In genomic region chrX:46758163-46758955, GRCh38 we compare ENCODE assay signal across 1 cellular context.
A peak's percentile ranks its signal among the peaks of the same experiment; 100 is the strongest.
TF ChIP-seq lines count a peak whose summit lies in the region.

No MANE protein-coding gene starts in this region.

TF ChIP-seq in HEK293, 187 proteins besides CTCF, POLR2A, EP300 and RAD21 (continued from another document):
- TF ChIP-seq ZNF280C (tag by site-specific recombination; IDR thresholded peaks at IDR 0.05) (no peak), ZFHX2 (tag by site-specific recombination; conservative IDR thresholded peaks at IDR 0.05) (0 out of 2 replicates have a peak, but pooled peaks have one; percentile 17), GFI1B (tag by site-specific recombination; IDR thresholded peaks at IDR 0.05) (no peak), ZNF530 (tag by site-specific recombination; IDR thresholded peaks at IDR 0.05; ENCODE audit: low read depth) (no peak), ZBTB7A (tag by site-specific recombination; IDR thresholded peaks at IDR 0.05; ENCODE audit: low read depth) (no peak; the same call in 1 of the 2 replicates), ZNF221 (tag by site-specific recombination; IDR thresholded peaks at IDR 0.05; ENCODE audit: borderline replicate concordance) (no peak), EGR2 (tag by site-specific recombination; IDR thresholded peaks at IDR 0.05; ENCODE audit: low read depth) (0 out of 2 replicates have a peak, but pooled peaks have one; percentile 10), KLF16 (tag by site-specific recombination; IDR thresholded peaks at IDR 0.05) (0 out of 2 replicates have a peak, but pooled peaks have one; percentile 15)
- TF ChIP-seq, protein P1, sequence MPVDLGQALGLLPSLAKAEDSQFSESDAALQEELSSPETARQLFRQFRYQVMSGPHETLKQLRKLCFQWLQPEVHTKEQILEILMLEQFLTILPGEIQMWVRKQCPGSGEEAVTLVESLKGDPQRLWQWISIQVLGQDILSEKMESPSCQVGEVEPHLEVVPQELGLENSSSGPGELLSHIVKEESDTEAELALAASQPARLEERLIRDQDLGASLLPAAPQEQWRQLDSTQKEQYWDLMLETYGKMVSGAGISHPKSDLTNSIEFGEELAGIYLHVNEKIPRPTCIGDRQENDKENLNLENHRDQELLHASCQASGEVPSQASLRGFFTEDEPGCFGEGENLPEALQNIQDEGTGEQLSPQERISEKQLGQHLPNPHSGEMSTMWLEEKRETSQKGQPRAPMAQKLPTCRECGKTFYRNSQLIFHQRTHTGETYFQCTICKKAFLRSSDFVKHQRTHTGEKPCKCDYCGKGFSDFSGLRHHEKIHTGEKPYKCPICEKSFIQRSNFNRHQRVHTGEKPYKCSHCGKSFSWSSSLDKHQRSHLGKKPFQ (tag by site-specific recombination; IDR thresholded peaks at IDR 0.05) = no peak
- TF ChIP-seq, protein P2, sequence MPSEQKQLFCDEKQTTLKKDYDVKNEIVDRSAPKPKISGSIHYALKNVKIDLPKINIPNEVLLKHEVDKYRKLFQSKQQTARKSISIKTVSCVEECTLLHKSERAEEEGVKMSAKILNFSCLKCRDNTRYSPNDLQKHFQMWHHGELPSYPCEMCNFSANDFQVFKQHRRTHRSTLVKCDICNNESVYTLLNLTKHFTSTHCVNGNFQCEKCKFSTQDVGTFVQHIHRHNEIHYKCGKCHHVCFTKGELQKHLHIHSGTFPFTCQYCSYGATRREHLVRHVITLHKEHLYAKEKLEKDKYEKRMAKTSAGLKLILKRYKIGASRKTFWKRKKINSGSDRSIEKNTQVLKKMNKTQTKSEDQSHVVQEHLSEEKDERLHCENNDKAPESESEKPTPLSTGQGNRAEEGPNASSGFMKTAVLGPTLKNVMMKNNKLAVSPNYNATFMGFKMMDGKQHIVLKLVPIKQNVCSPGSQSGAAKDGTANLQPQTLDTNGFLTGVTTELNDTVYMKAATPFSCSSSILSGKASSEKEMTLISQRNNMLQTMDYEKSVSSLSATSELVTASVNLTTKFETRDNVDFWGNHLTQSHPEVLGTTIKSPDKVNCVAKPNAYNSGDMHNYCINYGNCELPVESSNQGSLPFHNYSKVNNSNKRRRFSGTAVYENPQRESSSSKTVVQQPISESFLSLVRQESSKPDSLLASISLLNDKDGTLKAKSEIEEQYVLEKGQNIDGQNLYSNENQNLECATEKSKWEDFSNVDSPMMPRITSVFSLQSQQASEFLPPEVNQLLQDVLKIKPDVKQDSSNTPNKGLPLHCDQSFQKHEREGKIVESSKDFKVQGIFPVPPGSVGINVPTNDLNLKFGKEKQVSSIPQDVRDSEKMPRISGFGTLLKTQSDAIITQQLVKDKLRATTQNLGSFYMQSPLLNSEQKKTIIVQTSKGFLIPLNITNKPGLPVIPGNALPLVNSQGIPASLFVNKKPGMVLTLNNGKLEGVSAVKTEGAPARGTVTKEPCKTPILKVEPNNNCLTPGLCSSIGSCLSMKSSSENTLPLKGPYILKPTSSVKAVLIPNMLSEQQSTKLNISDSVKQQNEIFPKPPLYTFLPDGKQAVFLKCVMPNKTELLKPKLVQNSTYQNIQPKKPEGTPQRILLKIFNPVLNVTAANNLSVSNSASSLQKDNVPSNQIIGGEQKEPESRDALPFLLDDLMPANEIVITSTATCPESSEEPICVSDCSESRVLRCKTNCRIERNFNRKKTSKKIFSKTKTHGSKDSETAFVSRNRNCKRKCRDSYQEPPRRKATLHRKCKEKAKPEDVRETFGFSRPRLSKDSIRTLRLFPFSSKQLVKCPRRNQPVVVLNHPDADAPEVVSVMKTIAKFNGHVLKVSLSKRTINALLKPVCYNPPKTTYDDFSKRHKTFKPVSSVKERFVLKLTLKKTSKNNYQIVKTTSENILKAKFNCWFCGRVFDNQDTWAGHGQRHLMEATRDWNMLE (tag by site-specific recombination; conservative IDR thresholded peaks at IDR 0.05; ENCODE audit: low read depth) = no peak
